In the genomic region with DNA sequence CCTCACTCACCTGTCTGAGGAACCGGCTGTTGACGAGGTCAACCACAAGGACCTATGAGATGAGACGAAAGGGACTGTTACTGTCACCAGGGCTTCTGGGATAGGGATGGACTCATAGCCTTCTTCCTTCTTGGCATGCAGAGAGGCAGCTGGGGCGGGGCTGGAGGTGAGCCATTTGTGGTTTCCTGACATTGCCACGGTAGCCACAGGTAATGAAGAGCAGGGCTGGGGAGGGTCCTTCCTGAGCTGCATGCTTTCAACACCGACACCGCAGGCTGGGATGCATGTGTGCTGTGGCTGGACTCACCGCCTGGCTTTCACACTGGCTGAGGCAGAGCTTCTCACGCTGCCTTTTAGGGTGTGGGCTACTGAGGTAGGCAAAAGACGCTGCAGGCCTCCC, we compare ENCODE assay signal across 9 cellular contexts. TPM values are rescaled to one million over a fixed set of nuclear protein-coding genes. Genes with fewer than 3 reads are reported as not detected.
A peak's percentile ranks its signal among the peaks of the same experiment; 100 is the strongest.
DNase-seq lines count a peak whose midpoint lies in the region; ATAC-seq lines count a peak whose summit lies in the region.
"Had no signal": no experiment of that assay in that cellular context is flagged by ENCODE, and none has a peak within 500 bp of the region (broad histone marks: within the 10 kb centered on the region; RNA-seq: fewer than 3 reads in every experiment).

No MANE protein-coding gene starts in this region.

- peaks cover 16% of the 10 kb centered on the region for H3K27me3 Mint-ChIP-seq in activated CD4-positive, alpha-beta T cell treated with anti-CD3 and anti-CD28 coated beads, Interleukin-2, amount 10 ng/mL, durations not matched to agents 7 days and 5 days
- H3K27me3 Mint-ChIP-seq in T-cell, result peaks cover 0 to 3% of the 10 kb centered on the region in 2 donors
- H3K27me3 Mint-ChIP-seq in effector memory CD8-positive, alpha-beta T cell, result peaks cover 0 to 22% of the 10 kb centered on the region in 2 donors

- H3K36me3 Mint-ChIP-seq in activated CD4-positive, alpha-beta T cell treated with anti-CD3 and anti-CD28 coated beads, Interleukin-2, amount 10 ng/mL, durations not matched to agents 7 days and 5 days (ENCODE audit: low read depth), result no peaks in the 10 kb centered on the region
- H3K36me3 Mint-ChIP-seq in T-cell, result no peaks in the 10 kb centered on the region
- H3K36me3 Mint-ChIP-seq in effector memory CD8-positive, alpha-beta T cell (ENCODE audit: insufficient read depth), result peaks cover 6% of the 10 kb centered on the region
- H3K36me3 Mint-ChIP-seq: IgD-negative memory B cell had no signal

- peak overlapping the region; percentile 40 for H3K4me3 Mint-ChIP-seq in activated CD4-positive, alpha-beta T cell treated with anti-CD3 and anti-CD28 coated beads, Interleukin-2, amount 10 ng/mL, durations not matched to agents 7 days and 5 days
- H3K4me3 Mint-ChIP-seq in T-cell, result peak overlapping the region in 1 of 3 donors; percentile 44
- peak overlapping the region; percentile 25 to 53 for H3K4me3 Mint-ChIP-seq in effector memory CD8-positive, alpha-beta T cell

- H3K27ac Mint-ChIP-seq in activated CD4-positive, alpha-beta T cell treated with anti-CD3 and anti-CD28 coated beads, Interleukin-2, amount 10 ng/mL, durations not matched to agents 7 days and 5 days, result peak overlapping the region; percentile 72
- peak overlapping the region in 1 of 2 donors; percentile 73 for H3K27ac Mint-ChIP-seq in T-cell
- peak overlapping the region; percentile 10 to 65 for H3K27ac Mint-ChIP-seq in effector memory CD8-positive, alpha-beta T cell
- H3K27ac Mint-ChIP-seq: IgD-negative memory B cell had no signal

- ATAC-seq in T-cell (replicated peaks in 1 of 4), result peak; percentile 63 to 88 (median 76)
- peak; percentile 83 for ATAC-seq in effector memory CD8-positive, alpha-beta T cell (replicated peaks)
- no peak for ATAC-seq in GM18867 (IDR thresholded peaks at IDR 0.05; ENCODE audit: unreplicated experiment)

- H3K4me1 Mint-ChIP-seq in activated CD4-positive, alpha-beta T cell treated with anti-CD3 and anti-CD28 coated beads, Interleukin-2, amount 10 ng/mL, durations not matched to agents 7 days and 5 days, result peaks cover 31% of the 10 kb centered on the region
- H3K4me1 Mint-ChIP-seq in T-cell, result peaks cover 19 to 29% (median 20%) of the 10 kb centered on the region in 3 donors
- H3K4me1 Mint-ChIP-seq in effector memory CD8-positive, alpha-beta T cell (ENCODE audit: low read depth in 2 of 2), result peaks cover 13 to 18% of the 10 kb centered on the region in 2 donors

- POLR2A ChIA-PET in activated CD4-positive, alpha-beta T cell treated with anti-CD3 and anti-CD28 coated beads, Interleukin-2, amount 10 ng/mL, durations not matched to agents 7 days and 5 days (lab: Charles Lee), result no interaction called here
- POLR2A ChIA-PET in T-cell (lab: Charles Lee), result interaction anchor here in 1 of 2 donors (0.5 kb wide), 1 partner anchor 484 kb away, joined by 3 read pairs; no protein-coding TSS in a partner anchor

- CTCF ChIA-PET in activated CD4-positive, alpha-beta T cell treated with anti-CD3 and anti-CD28 coated beads, Interleukin-2, amount 10 ng/mL, durations not matched to agents 7 days and 5 days (lab: Charles Lee), result interaction anchor here (1.1 to 1.5 kb wide), 2 partner anchors 9 to 12 kb away, joined by 4 to 5 read pairs; no protein-coding TSS in a partner anchor
- CTCF ChIA-PET in T-cell (lab: Charles Lee), result no interaction called here

- peak; percentile 69 for DNase-seq in activated CD4-positive, alpha-beta T cell treated with anti-CD3 and anti-CD28 coated beads, Interleukin-2, amount 10 ng/mL, durations not matched to agents 7 days and 5 days
- no peak for DNase-seq in activated CD4-positive, alpha-beta T cell treated with anti-CD3 and anti-CD28 coated beads, Interleukin-2, amount 50 U/mL, for 1 hour
- peak in 21 of 34 experiments; percentile 2 to 49 (median 15) for DNase-seq in T-cell
- DNase-seq in effector memory CD8-positive, alpha-beta T cell, result peak in 1 of 3 experiments; percentile 9
- DNase-seq in stimulated activated CD8-positive, alpha-beta memory T cell treated with anti-CD3 and anti-CD28 coated beads, Interleukin-15, amount 100 ng/mL, for 48 hours (ENCODE audit: low read depth in 2 of 2), result peak; percentile 21 to 22
- DNase-seq in ureter (ENCODE audit: low spot score), result no peak
- no peak for DNase-seq in DMS53 (lab: John Stamatoyannopoulos, UW)

- H3K9me3 Mint-ChIP-seq in activated CD4-positive, alpha-beta T cell treated with anti-CD3 and anti-CD28 coated beads, Interleukin-2, amount 10 ng/mL, durations not matched to agents 7 days and 5 days, result no peaks in the 10 kb centered on the region
- H3K9me3 Mint-ChIP-seq in T-cell, result no peaks in the 10 kb centered on the region
- no peaks in the 10 kb centered on the region for H3K9me3 Mint-ChIP-seq in effector memory CD8-positive, alpha-beta T cell
- H3K9me3 Mint-ChIP-seq: IgD-negative memory B cell had no signal

RNA-seq across cellular contexts. Expression of a gene that starts 46.4 kb away (rescaled TPM):
- total RNA-seq in activated CD4-positive, alpha-beta T cell treated with anti-CD3 and anti-CD28 coated beads, Interleukin-2, amount 10 ng/mL, durations not matched to agents 7 days and 5 days, result 10 to 100 TPM; 84.5 to 86.9 TPM
- total RNA-seq in T-cell (100 to 1,000 TPM; 108 to 146 (median 137) TPM), ureter (108 TPM)

Comparison
In these comparisons a context has a peak if more than half of its experiments do, and no peak if none do; other contexts are left out.
1. DNase-seq: peak in activated CD4-positive, alpha-beta T cell treated with anti-CD3 and anti-CD28 coated beads, Interleukin-2, amount 10 ng/mL, durations not matched to agents 7 days and 5 days (single experiment), T-cell (21 of 34) and stimulated activated CD8-positive, alpha-beta memory T cell treated with anti-CD3 and anti-CD28 coated beads, Interleukin-15, amount 100 ng/mL, for 48 hours (2 of 2); none in activated CD4-positive, alpha-beta T cell treated with anti-CD3 and anti-CD28 coated beads, Interleukin-2, amount 50 U/mL, for 1 hour (single experiment), ureter (single experiment) and DMS53 (single experiment).